9 cellular contexts compared by ENCODE assay signal in genomic region chr11:68542617-68543016, GRCh38.
DNase-seq lines count a peak whose midpoint lies in the region; ATAC-seq, FAIRE-seq and TF ChIP-seq lines count a peak whose summit lies in the region.
"Had no signal": no experiment of that assay in that cellular context is flagged by ENCODE, and none has a peak within 500 bp of the region (broad histone marks: within the 10 kb centered on the region; RNA-seq: fewer than 3 reads in every experiment).

No MANE protein-coding gene starts in this region.

- no peak overlapping the region for H2BK5ac ChIP-seq in mesenchymal stem cell (ENCODE audit: low read depth, low read length, poor library complexity, severe bottlenecking)

- DNase-seq in A172 (ENCODE audit: low spot score) (peak; percentile 58), HK-2 (ENCODE audit: unreplicated experiment) (peak; percentile 11), breast epithelium (ENCODE audit: low spot score in 2 of 2) (no peak), mesenchymal stem cell (peak; percentile 84), small intestine (no peak), DMS 273 (lab: John Stamatoyannopoulos, UW; ENCODE audit: unreplicated experiment) (no peak), cerebellar cortex (ENCODE audit: low spot score) (no peak)
- DNase-seq: activated naive CD4-positive, alpha-beta T cell treated with anti-CD3 and anti-CD28 coated beads for 36 hours had no signal

- H3K4me3 ChIP-seq in breast epithelium (no peak overlapping the region), mesenchymal stem cell (ENCODE audit: insufficient read depth in 1 of 2, low read depth in 1 of 2, low read length in 2 of 2) (no peak overlapping the region), small intestine (ENCODE audit: low read depth in 1 of 2, low read length in 2 of 2) (no peak overlapping the region)

- ATAC-seq in GM19351 (IDR thresholded peaks at IDR 0.05; ENCODE audit: unreplicated experiment) = no peak

- H4K8ac ChIP-seq in mesenchymal stem cell (ENCODE audit: low read length) = no peak overlapping the region

- no peak overlapping the region for H3K14ac ChIP-seq in mesenchymal stem cell (ENCODE audit: low read length in 2 of 2)

- no peak overlapping the region for H3K23ac ChIP-seq in mesenchymal stem cell (ENCODE audit: low read length in 2 of 2)

- no peak for TF ChIP-seq POLR2A in breast epithelium (IDR thresholded peaks at IDR 0.05)

- H3K4me1 ChIP-seq in breast epithelium = no peaks in the 10 kb centered on the region
- peaks cover 23% of the 10 kb centered on the region for H3K4me1 ChIP-seq in mesenchymal stem cell (ENCODE audit: control insufficient read depth, insufficient read depth, low read depth, low read length)
- no peaks in the 10 kb centered on the region for H3K4me1 ChIP-seq in small intestine (ENCODE audit: control insufficient read depth in 2 of 2, insufficient read depth in 1 of 2, low read depth in 1 of 2, low read length in 1 of 2)

- peak overlapping the region; percentile 67 for H3K9ac ChIP-seq in mesenchymal stem cell (ENCODE audit: low read length)

- no peak overlapping the region for H2BK15ac ChIP-seq in mesenchymal stem cell (ENCODE audit: low read depth, poor library complexity, severe bottlenecking)

- intact Hi-C loops in breast epithelium (cut with DNase I; ENCODE audit: low total_unique reads) = no loop called here

- H3K18ac ChIP-seq in mesenchymal stem cell (ENCODE audit: low read depth in 1 of 2, low read length in 2 of 2) = no peak overlapping the region

- H2AK5ac ChIP-seq in mesenchymal stem cell (ENCODE audit: low read length, severe bottlenecking) = no peak overlapping the region

- H4K91ac ChIP-seq in mesenchymal stem cell (ENCODE audit: low read length) = no peak overlapping the region

- H3K27me3 ChIP-seq in breast epithelium = no peaks in the 10 kb centered on the region
- H3K27me3 ChIP-seq in mesenchymal stem cell (ENCODE audit: control insufficient read depth in 1 of 2, insufficient read depth in 1 of 2, low read length in 2 of 2) = no peaks in the 10 kb centered on the region
- no peaks in the 10 kb centered on the region for H3K27me3 ChIP-seq in small intestine (ENCODE audit: control insufficient read depth in 2 of 2, insufficient read depth in 2 of 2, low read length in 2 of 2)

- 87% methylated on average over 5 of the region's 5 CpGs for WGBS in mesenchymal stem cell
- WGBS in small intestine, 3 donors = 83 to 92% (median 91%) methylated on average over 5 of the region's 5 CpGs

- no peak for FAIRE-seq in small intestine (lab: Jason Lieb, UNC)

- no peak overlapping the region for H2BK120ac ChIP-seq in mesenchymal stem cell (ENCODE audit: low read depth, low read length)

- H3K9me3 ChIP-seq in breast epithelium (no peaks in the 10 kb centered on the region), mesenchymal stem cell (ENCODE audit: control insufficient read depth, low read length) (no peaks in the 10 kb centered on the region), small intestine (ENCODE audit: control insufficient read depth, low read depth) (no peaks in the 10 kb centered on the region)

- H3K79me1 ChIP-seq in mesenchymal stem cell (replicated peaks; ENCODE audit: low read length, poor library complexity, severe bottlenecking) = peaks cover 33% of the 10 kb centered on the region

- TF ChIP-seq CTCF in breast epithelium (IDR thresholded peaks at IDR 0.05) = no peak

- H3K36me3 ChIP-seq in breast epithelium (no peaks in the 10 kb centered on the region), mesenchymal stem cell (ENCODE audit: control insufficient read depth in 1 of 2, insufficient read depth in 2 of 2, low read depth in 1 of 2, low read length in 2 of 2) (peaks cover 30 to 71% of the 10 kb centered on the region in 2 experiments), small intestine (ENCODE audit: control insufficient read depth in 2 of 2, insufficient read depth in 2 of 2, low read length in 2 of 2) (peaks cover 5 to 14% of the 10 kb centered on the region in 2 donors)

- H3K4ac ChIP-seq in mesenchymal stem cell (ENCODE audit: low read depth in 1 of 2, low read length in 2 of 2) = no peak overlapping the region

- no peak overlapping the region for H2AFZ ChIP-seq in mesenchymal stem cell (ENCODE audit: low read depth, low read length)

- no peak overlapping the region for H2BK12ac ChIP-seq in mesenchymal stem cell (ENCODE audit: low read length in 2 of 2)

- no peak overlapping the region for H3K4me2 ChIP-seq in mesenchymal stem cell (ENCODE audit: low read length, poor library complexity, severe bottlenecking)

- peak overlapping the region; percentile 54 to 75 for H3K27ac ChIP-seq in breast epithelium
- peak overlapping the region; percentile 55 for H3K27ac ChIP-seq in mesenchymal stem cell (ENCODE audit: low read length, poor library complexity, severe bottlenecking)
- peak overlapping the region in 1 of 2 donors; percentile 57 for H3K27ac ChIP-seq in small intestine (ENCODE audit: low read depth in 1 of 2, low read length in 1 of 2)

Comparison
In these comparisons a context has a peak if more than half of its experiments do, and no peak if none do; other contexts are left out.
1. DNase-seq: peak in A172 (single experiment), HK-2 (single experiment) and mesenchymal stem cell (single experiment); none in breast epithelium (0 of 2), small intestine (single experiment), DMS 273 (single experiment) and cerebellar cortex (single experiment).